In the genomic region with DNA sequence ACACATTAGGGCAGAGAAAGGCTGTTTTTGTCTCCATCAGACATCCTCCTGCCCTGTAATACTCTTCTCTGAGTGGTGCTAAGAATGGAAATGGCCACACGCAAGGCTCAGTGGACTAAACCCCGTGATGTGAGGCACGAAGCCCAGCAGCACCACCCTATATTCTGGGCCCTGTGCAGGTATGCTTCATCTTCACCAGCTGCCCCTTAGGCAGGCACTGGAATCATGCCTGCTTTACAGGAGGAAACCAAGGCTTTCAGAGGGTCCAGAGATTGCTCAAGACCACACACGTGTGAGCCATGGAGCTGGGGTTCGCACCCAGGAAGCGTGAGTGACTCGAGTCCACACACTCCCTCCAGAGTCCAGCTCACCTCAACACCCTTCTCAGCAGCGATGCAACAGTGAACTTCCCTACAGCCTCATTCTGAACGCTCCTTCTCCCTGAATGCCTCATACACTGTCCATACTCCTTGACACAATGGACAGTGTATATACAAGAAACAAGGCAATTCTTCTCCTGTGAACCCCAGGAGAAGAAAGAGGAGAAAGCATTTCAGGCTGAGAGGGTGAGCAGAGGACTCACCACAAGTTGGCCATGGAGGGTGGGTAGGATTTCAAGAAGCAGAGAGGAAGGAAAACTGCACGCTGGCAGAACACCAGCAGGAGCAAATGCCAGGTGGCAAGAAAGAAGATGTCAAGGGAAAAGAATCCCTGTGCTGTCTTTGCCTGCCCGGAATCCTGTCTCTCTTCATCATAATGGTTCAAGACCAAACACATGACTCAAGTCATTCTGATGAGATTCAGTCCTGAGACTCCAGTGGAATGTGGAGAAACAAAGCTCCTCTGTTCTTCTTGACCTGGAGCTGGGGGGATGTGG, we compare ENCODE assay signal across 1 cellular context.
TF ChIP-seq lines count a peak whose summit lies in the region.

No MANE protein-coding gene starts in this region.

TF ChIP-seq in IMR-90, 13 proteins besides CTCF, POLR2A, EP300 and RAD21:
- TF ChIP-seq NFE2L2 (IDR thresholded peaks at IDR 0.05; ENCODE audit: low read depth, low read length) (no peak), BHLHE40 (IDR thresholded peaks at IDR 0.05; ENCODE audit: low read depth, low read length) (0 out of 2 replicates have a peak, but pooled peaks have one; percentile 16), SMC3 (IDR thresholded peaks at IDR 0.05; ENCODE audit: low read depth, low read length) (no peak), FOS (IDR thresholded peaks at IDR 0.05; ENCODE audit: low read depth, low read length) (no peak), CEBPB (IDR thresholded peaks at IDR 0.05; ENCODE audit: low read depth, low read length) (peak; percentile 50; the same call in 1 of the 2 replicates), MAZ (IDR thresholded peaks at IDR 0.05; ENCODE audit: borderline replicate concordance, low read depth, low read length) (no peak), RCOR1 (IDR thresholded peaks at IDR 0.05; ENCODE audit: insufficient replicate concordance, low read length) (peak; percentile 24), RFX5 (IDR thresholded peaks at IDR 0.05; ENCODE audit: low read depth, low read length) (no peak), MAFK (IDR thresholded peaks at IDR 0.05; ENCODE audit: low read depth, low read length) (peak; percentile 24; the same call in 1 of the 2 replicates), MXI1 (IDR thresholded peaks at IDR 0.05; ENCODE audit: borderline replicate concordance, low read depth, low read length) (no peak), CHD1 (IDR thresholded peaks at IDR 0.05; ENCODE audit: low read depth, low read length) (no peak)
- TF ChIP-seq, protein P1, sequence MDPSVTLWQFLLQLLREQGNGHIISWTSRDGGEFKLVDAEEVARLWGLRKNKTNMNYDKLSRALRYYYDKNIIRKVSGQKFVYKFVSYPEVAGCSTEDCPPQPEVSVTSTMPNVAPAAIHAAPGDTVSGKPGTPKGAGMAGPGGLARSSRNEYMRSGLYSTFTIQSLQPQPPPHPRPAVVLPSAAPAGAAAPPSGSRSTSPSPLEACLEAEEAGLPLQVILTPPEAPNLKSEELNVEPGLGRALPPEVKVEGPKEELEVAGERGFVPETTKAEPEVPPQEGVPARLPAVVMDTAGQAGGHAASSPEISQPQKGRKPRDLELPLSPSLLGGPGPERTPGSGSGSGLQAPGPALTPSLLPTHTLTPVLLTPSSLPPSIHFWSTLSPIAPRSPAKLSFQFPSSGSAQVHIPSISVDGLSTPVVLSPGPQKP (IDR thresholded peaks at IDR 0.05; ENCODE audit: borderline replicate concordance, low read depth, low read length): no peak
- TF ChIP-seq, protein P2, sequence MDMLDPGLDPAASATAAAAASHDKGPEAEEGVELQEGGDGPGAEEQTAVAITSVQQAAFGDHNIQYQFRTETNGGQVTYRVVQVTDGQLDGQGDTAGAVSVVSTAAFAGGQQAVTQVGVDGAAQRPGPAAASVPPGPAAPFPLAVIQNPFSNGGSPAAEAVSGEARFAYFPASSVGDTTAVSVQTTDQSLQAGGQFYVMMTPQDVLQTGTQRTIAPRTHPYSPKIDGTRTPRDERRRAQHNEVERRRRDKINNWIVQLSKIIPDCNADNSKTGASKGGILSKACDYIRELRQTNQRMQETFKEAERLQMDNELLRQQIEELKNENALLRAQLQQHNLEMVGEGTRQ (IDR thresholded peaks at IDR 0.05; ENCODE audit: low read depth, low read length): no peak
